In the genomic region with DNA sequence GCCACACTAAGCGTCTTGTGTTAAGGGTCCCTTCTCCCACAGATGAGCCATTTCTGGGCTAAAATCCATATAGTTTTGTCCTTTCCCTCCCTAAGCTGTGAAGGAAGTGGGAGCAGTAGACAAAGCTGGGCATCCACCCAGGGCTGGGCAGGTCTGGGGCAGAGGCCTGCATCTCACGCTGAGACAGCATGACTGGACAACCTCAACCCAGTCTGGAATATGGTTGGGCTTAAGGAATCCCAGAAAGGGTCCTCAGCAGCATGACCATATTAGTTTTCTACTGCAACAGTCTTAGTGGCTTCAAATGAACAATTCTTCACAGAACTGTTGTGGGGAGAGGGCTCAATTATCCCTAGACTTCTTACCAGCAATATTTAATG, we compare ENCODE assay signal across 15 cellular contexts.
A peak's percentile ranks its signal among the peaks of the same experiment; 100 is the strongest.
DNase-seq lines count a peak whose midpoint lies in the region; ATAC-seq lines count a peak whose summit lies in the region.
"Had no signal": no experiment of that assay in that cellular context is flagged by ENCODE, and none has a peak within 500 bp of the region (broad histone marks: within the 10 kb centered on the region; RNA-seq: fewer than 3 reads in every experiment).

No MANE protein-coding gene starts in this region.

- ATAC-seq in activated T-cell treated with anti-CD3 and anti-CD28 coated beads, Interleukin-2, amount 50 U/mL, for 4 hours = no peak
- ATAC-seq: HCT116 had no signal

- no peaks in the 10 kb centered on the region for H3K9me3 Mint-ChIP-seq in activated T-cell treated with anti-CD3 and anti-CD28 coated beads, Interleukin-2, amount 50 U/mL, for 4 hours

- peaks cover 14% of the 10 kb centered on the region for H3K4me1 ChIP-seq in SJCRH30

- H3K27me3 ChIP-seq in SJCRH30 = no peaks in the 10 kb centered on the region
- H3K27me3 ChIP-seq: vagina had no signal

- peaks cover 31% of the 10 kb centered on the region for H3K4me1 Mint-ChIP-seq in activated T-cell treated with anti-CD3 and anti-CD28 coated beads, Interleukin-2, amount 50 U/mL, for 4 hours (ENCODE audit: low read depth)

- H3K4me3 ChIP-seq in SJCRH30 = no peak overlapping the region
- H3K4me3 ChIP-seq: vagina had no signal

- H3K27me3 Mint-ChIP-seq in activated T-cell treated with anti-CD3 and anti-CD28 coated beads, Interleukin-2, amount 50 U/mL, for 4 hours (ENCODE audit: low read depth) = no peaks in the 10 kb centered on the region
- H3K27me3 Mint-ChIP-seq: B cell had no signal

- no peaks in the 10 kb centered on the region for H3K36me3 Mint-ChIP-seq in activated T-cell treated with anti-CD3 and anti-CD28 coated beads, Interleukin-2, amount 50 U/mL, for 4 hours (ENCODE audit: insufficient read depth)

- peak; percentile 93 for DNase-seq in AG08395 (ENCODE audit: low spot score)
- peak; percentile 68 for DNase-seq in HT1080 (ENCODE audit: low read depth)
- DNase-seq in cerebellum (ENCODE audit: low spot score) = peak; percentile 41
- peak; percentile 47 for DNase-seq in kidney tubule cell (ENCODE audit: low spot score)
- no peak for DNase-seq in SJCRH30
- DNase-seq in NCI-H748 (lab: John Stamatoyannopoulos, UW; ENCODE audit: unreplicated experiment) = no peak
- no peak for DNase-seq in activated T-cell treated with anti-CD3 and anti-CD28 coated beads, Interleukin-2, amount 50 U/mL, for 4 hours
- no peak for DNase-seq in SIG-M5 treated with dmso at 0.1 percent for 504 hours (lab: John Stamatoyannopoulos, UW; ENCODE audit: unreplicated experiment)
- DNase-seq: anterior cingulate cortex, NCI-H1105, NCI-H526 had no signal

- no peak overlapping the region for H3K4me3 Mint-ChIP-seq in activated T-cell treated with anti-CD3 and anti-CD28 coated beads, Interleukin-2, amount 50 U/mL, for 4 hours
- H3K4me3 Mint-ChIP-seq: B cell had no signal

- H3K27ac ChIP-seq in SJCRH30 = no peak overlapping the region
- H3K27ac ChIP-seq: parathyroid adenoma, vagina had no signal

- no peaks in the 10 kb centered on the region for H3K36me3 ChIP-seq in SJCRH30
- H3K36me3 ChIP-seq: vagina had no signal

- H3K9me3 ChIP-seq in SJCRH30 (replicated peaks) = no peaks in the 10 kb centered on the region
- H3K9me3 ChIP-seq: vagina had no signal

Comparison
In these comparisons a context has a peak if more than half of its experiments do, and no peak if none do; other contexts are left out.
1. DNase-seq: peak in AG08395 (single experiment), HT1080 (single experiment), cerebellum (single experiment) and kidney tubule cell (single experiment); none in SJCRH30 (0 of 2), NCI-H748 (single experiment), activated T-cell treated with anti-CD3 and anti-CD28 coated beads, Interleukin-2, amount 50 U/mL, for 4 hours (single experiment) and SIG-M5 treated with dmso at 0.1 percent for 504 hours (single experiment).